ENCODE assay signal across 8 cellular contexts in the genomic region with DNA sequence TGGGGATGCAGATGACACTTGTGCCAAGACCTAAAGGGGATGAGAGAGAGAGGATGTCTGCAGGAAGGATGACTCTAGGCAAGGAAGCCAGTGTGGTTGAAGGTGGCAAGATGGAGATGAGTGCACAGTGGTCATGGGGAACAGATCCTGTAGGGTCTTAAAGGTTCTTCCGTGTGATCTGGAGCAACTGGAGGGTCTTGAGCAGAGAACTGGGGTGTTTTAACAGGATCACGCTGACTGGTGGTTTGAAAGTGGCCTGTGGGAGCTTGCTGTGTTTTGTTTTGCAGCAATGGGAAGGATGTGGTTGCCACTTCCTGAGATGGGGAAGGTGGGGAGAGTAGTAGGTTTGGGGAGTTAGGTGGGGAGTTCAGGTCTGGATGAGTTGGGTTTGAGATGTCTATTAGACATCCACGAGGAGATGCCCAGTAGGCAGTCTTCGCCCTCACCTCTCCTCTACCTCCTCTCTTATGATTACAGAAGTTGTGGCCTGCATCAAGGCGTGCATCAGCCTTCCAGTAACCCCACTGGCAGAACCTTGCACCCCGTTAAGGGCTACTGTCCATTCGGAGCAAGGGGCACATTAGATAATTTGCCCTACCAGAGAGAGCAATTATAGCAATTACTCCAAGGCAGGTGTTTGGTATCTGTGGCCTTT. TPM values are rescaled to one million over a fixed set of nuclear protein-coding genes. Genes with fewer than 3 reads are reported as not detected.
DNase-seq lines count a peak whose midpoint lies in the region; ATAC-seq and TF ChIP-seq lines count a peak whose summit lies in the region.

No MANE protein-coding gene starts in this region.

- H3K36me3 ChIP-seq in GM23338 (ENCODE audit: insufficient read depth) (no peaks in the 10 kb centered on the region), fibroblast of lung (ENCODE audit: control insufficient read depth, insufficient read depth, low read length) (peaks cover 1% of the 10 kb centered on the region), H7 (replicated peaks; ENCODE audit: control insufficient read depth, insufficient read depth, low read length) (peaks cover 2% of the 10 kb centered on the region; the same call in 1 of the 2 replicates), mucosa of descending colon (ENCODE audit: low read depth) (no peaks in the 10 kb centered on the region)

- H3K4me1 Mint-ChIP-seq in GM23338 (peaks cover 3% of the 10 kb centered on the region; the same call in 2 of the 3 replicates), T-helper 17 cell (peaks cover 32% of the 10 kb centered on the region)

- H3K36me3 Mint-ChIP-seq in GM23338 (ENCODE audit: low read depth) = peaks cover 4% of the 10 kb centered on the region; the same call in 1 of the 3 replicates
- peaks cover 3% of the 10 kb centered on the region for H3K36me3 Mint-ChIP-seq in T-helper 17 cell (ENCODE audit: low read depth)

- intact Hi-C loops in mucosa of descending colon (cut with DNase I, micrococcal nuclease) = loop anchor here in 1 of 2 donors (10.0 kb wide), 1 partner anchor 110 kb away; no protein-coding TSS in a partner anchor

- TF ChIP-seq CTCF in GM23338 (conservative IDR thresholded peaks at IDR 0.05; ENCODE audit: low read depth in 2 of 2) (no peak), fibroblast of lung (conservative IDR thresholded peaks at IDR 0.05 in 1 of 2, IDR thresholded peaks at IDR 0.05 in 1 of 2; ENCODE audit: low read depth in 1 of 2, low read length in 2 of 2) (no peak), mucosa of descending colon (IDR thresholded peaks at IDR 0.05) (no peak)

- H3K9me3 ChIP-seq in T-helper 17 cell (ENCODE audit: control insufficient read depth, low read length, poor library complexity, severe bottlenecking) (no peaks in the 10 kb centered on the region), fibroblast of lung (ENCODE audit: control insufficient read depth, insufficient read depth, low read depth, low read length) (no peaks in the 10 kb centered on the region), mucosa of descending colon (no peaks in the 10 kb centered on the region)

- DNase-seq in GM23338 (ENCODE audit: low spot score) (no peak), T-helper 17 cell (no peak), fibroblast of lung (ENCODE audit: low read depth in 2 of 2) (no peak), skeletal muscle cell (ENCODE audit: low read depth) (no peak), NCI-H226 (no peak), DMS53 (lab: John Stamatoyannopoulos, UW) (no peak), H7 (no peak), mucosa of descending colon (no peak)

- H3K4me1 ChIP-seq in GM23338 (ENCODE audit: insufficient read depth) (peaks cover 13% of the 10 kb centered on the region; the same call in 1 of the 2 replicates), fibroblast of lung (ENCODE audit: control insufficient read depth, extremely low read depth, insufficient read depth, low read length) (peaks cover 14% of the 10 kb centered on the region), mucosa of descending colon (ENCODE audit: low read depth) (peaks cover 36% of the 10 kb centered on the region)

- H3K4me2 ChIP-seq in GM23338 (peak overlapping the region; percentile 95), fibroblast of lung (ENCODE audit: extremely low read depth, insufficient read depth, low read length) (peak overlapping the region; percentile 86)

- no peak for ATAC-seq in GM23338
- ATAC-seq in T-helper 17 cell = peak; percentile 34
- no peak for ATAC-seq in mucosa of descending colon

- no peak overlapping the region for H3K9ac ChIP-seq in fibroblast of lung (ENCODE audit: insufficient read depth, low read length)

- no peaks in the 10 kb centered on the region for H3K9me2 ChIP-seq in GM23338 (ENCODE audit: insufficient read depth)

- no peak overlapping the region for H2AFZ ChIP-seq in GM23338
- H2AFZ ChIP-seq in fibroblast of lung (ENCODE audit: low read length) = no peak overlapping the region

- H3K27me3 ChIP-seq in GM23338 (ENCODE audit: insufficient read depth) = peaks cover 30% of the 10 kb centered on the region
- no peaks in the 10 kb centered on the region for H3K27me3 ChIP-seq in fibroblast of lung (ENCODE audit: control insufficient read depth, insufficient read depth, low read length)
- H3K27me3 ChIP-seq in H7 (ENCODE audit: control insufficient read depth, insufficient read depth, low read length) = peaks cover 26% of the 10 kb centered on the region

- peaks cover 10% of the 10 kb centered on the region; the same call in 1 of the 2 replicates for H4K20me1 ChIP-seq in GM23338 (replicated peaks; ENCODE audit: insufficient read depth)
- no peaks in the 10 kb centered on the region for H4K20me1 ChIP-seq in fibroblast of lung (ENCODE audit: control insufficient read depth, extremely low read depth, insufficient read depth, low read length)

- H3K27me3 Mint-ChIP-seq in GM23338 (ENCODE audit: insufficient read depth, low read depth, poor library complexity) (peaks cover 24% of the 10 kb centered on the region), T-helper 17 cell (peaks cover 10% of the 10 kb centered on the region)

- no peaks in the 10 kb centered on the region for H3K9me3 Mint-ChIP-seq in GM23338

- no peaks in the 10 kb centered on the region for H3F3A ChIP-seq in GM23338 (replicated peaks; ENCODE audit: low read depth)

- H3K4me3 ChIP-seq in GM23338 = peak overlapping the region; percentile 94
- peak overlapping the region; percentile 82 to 96 (median 89) for H3K4me3 ChIP-seq in fibroblast of lung (replicated peaks in 1 of 4; ENCODE audit: control extremely low read depth in 1 of 4, insufficient read depth in 1 of 4, low read depth in 3 of 4, low read length in 4 of 4)
- H3K4me3 ChIP-seq in skeletal muscle cell (ENCODE audit: low read depth, low read length) = peak overlapping the region; percentile 74
- H3K4me3 ChIP-seq in H7 (ENCODE audit: insufficient read depth, low read depth, low read length) = no peak overlapping the region
- H3K4me3 ChIP-seq in mucosa of descending colon = no peak overlapping the region

- H3K4me3 Mint-ChIP-seq in GM23338 (peak overlapping the region; percentile 87), T-helper 17 cell (peak overlapping the region; percentile 96)

- H3K27ac ChIP-seq in GM23338 (ENCODE audit: low read depth) (no peak overlapping the region), fibroblast of lung (ENCODE audit: insufficient read depth, low read length) (peak overlapping the region; percentile 81)

- H3K27ac Mint-ChIP-seq in GM23338 = no peak overlapping the region
- H3K27ac Mint-ChIP-seq in T-helper 17 cell = peak overlapping the region; percentile 90

- H3K79me2 ChIP-seq in GM23338 (replicated peaks; ENCODE audit: insufficient read depth) (no peaks in the 10 kb centered on the region), fibroblast of lung (ENCODE audit: control insufficient read depth, insufficient read depth, low read length) (peaks cover 11% of the 10 kb centered on the region)

TF ChIP-seq in GM23338, 12 proteins besides CTCF, POLR2A, EP300 and RAD21:
- TF ChIP-seq EZH2phosphoT487 (IDR thresholded peaks at IDR 0.05; ENCODE audit: unreplicated experiment) = no peak
- TF ChIP-seq, protein P1, sequence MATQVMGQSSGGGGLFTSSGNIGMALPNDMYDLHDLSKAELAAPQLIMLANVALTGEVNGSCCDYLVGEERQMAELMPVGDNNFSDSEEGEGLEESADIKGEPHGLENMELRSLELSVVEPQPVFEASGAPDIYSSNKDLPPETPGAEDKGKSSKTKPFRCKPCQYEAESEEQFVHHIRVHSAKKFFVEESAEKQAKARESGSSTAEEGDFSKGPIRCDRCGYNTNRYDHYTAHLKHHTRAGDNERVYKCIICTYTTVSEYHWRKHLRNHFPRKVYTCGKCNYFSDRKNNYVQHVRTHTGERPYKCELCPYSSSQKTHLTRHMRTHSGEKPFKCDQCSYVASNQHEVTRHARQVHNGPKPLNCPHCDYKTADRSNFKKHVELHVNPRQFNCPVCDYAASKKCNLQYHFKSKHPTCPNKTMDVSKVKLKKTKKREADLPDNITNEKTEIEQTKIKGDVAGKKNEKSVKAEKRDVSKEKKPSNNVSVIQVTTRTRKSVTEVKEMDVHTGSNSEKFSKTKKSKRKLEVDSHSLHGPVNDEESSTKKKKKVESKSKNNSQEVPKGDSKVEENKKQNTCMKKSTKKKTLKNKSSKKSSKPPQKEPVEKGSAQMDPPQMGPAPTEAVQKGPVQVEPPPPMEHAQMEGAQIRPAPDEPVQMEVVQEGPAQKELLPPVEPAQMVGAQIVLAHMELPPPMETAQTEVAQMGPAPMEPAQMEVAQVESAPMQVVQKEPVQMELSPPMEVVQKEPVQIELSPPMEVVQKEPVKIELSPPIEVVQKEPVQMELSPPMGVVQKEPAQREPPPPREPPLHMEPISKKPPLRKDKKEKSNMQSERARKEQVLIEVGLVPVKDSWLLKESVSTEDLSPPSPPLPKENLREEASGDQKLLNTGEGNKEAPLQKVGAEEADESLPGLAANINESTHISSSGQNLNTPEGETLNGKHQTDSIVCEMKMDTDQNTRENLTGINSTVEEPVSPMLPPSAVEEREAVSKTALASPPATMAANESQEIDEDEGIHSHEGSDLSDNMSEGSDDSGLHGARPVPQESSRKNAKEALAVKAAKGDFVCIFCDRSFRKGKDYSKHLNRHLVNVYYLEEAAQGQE (IDR thresholded peaks at IDR 0.05; ENCODE audit: unreplicated experiment) = no peak
- no peak for TF ChIP-seq CREB1 (CRISPR knock-in tag; IDR thresholded peaks at IDR 0.05; ENCODE audit: low read depth)
- no peak for TF ChIP-seq ZNF331 (CRISPR knock-in tag; IDR thresholded peaks at IDR 0.05; ENCODE audit: low read depth)
- no peak for TF ChIP-seq POLR2AphosphoS5 (IDR thresholded peaks at IDR 0.05; ENCODE audit: low read depth)
- TF ChIP-seq STAT1 (IDR thresholded peaks at IDR 0.05; ENCODE audit: unreplicated experiment) = no peak
- no peak for TF ChIP-seq JUNB (IDR thresholded peaks at IDR 0.05; ENCODE audit: unreplicated experiment)
- TF ChIP-seq ZNF114 (CRISPR knock-in tag; IDR thresholded peaks at IDR 0.05) = no peak
TF ChIP-seq in GM23338: peak in this region for 0.

RNA-seq across cellular contexts. Expression of gene STBD1, which starts 1.4 kb away (rescaled TPM):
- 2.6 and 3.8 TPM in 2 replicates for total RNA-seq in GM23338 (2014; rRNA removed; shearing (Covaris generic))
- polyA plus RNA-seq in GM23338 (2016; fragmentation: Nextera tagmentation; extraction: Ambion mirVana) (1.5 and 2.0 TPM in 2 replicates), fibroblast of lung (1.7 and 3.1 TPM in 2 replicates)
- total RNA-seq in T-helper 17 cell (under 1 TPM; 0.15 to 0.16 TPM), fibroblast of lung (10.8 and 17.5 TPM in 2 replicates), mucosa of descending colon (10 to 100 TPM; 11.9 to 34.3 (median 19.7) TPM)
- 7.3 and 8.6 TPM in 2 replicates for polyA plus RNA-seq in fibroblast of lung (2012)
- 1.7 and 5.8 TPM in 2 replicates for polyA minus RNA-seq in fibroblast of lung (ENCODE audit: low replicate concordance)
- total RNA-seq in H7 (2014; rRNA removed; shearing (Covaris generic)) = 1.6 and 1.7 TPM in 2 replicates

RNA-seq across cellular contexts. Expression of gene FAM47E, which starts 53.6 kb away (rescaled TPM):
- 0.66 and 2.9 TPM in 2 replicates for total RNA-seq in GM23338 (2014; rRNA removed; shearing (Covaris generic))
- polyA plus RNA-seq in GM23338 (2016; fragmentation: Nextera tagmentation; extraction: Ambion mirVana) (2.3 and 4.4 TPM in 2 replicates), fibroblast of lung (0.03 and 0.12 TPM in 2 replicates)
- total RNA-seq in T-helper 17 cell (under 1 TPM in 1 of 2 donors, not detected in 1; 0.72 TPM), fibroblast of lung (0.99 and 1.0 TPM in 2 replicates), mucosa of descending colon (1 to 10 TPM; 3.3 to 9.8 (median 6.1) TPM)
- not detected in 2 replicates for polyA plus RNA-seq in fibroblast of lung (2012)
- polyA minus RNA-seq in fibroblast of lung (ENCODE audit: low replicate concordance) = not detected in 2 replicates
- 0.17 and 1.4 TPM in 2 replicates for total RNA-seq in H7 (2014; rRNA removed; shearing (Covaris generic))

Comparison
In these comparisons a context has a peak if more than half of its experiments do, and no peak if none do; other contexts are left out.
1. H3K4me3 ChIP-seq: peak in GM23338 (single experiment), fibroblast of lung (4 of 4) and skeletal muscle cell (single experiment); none in H7 (single experiment) and mucosa of descending colon (single experiment).